In the genomic region with DNA sequence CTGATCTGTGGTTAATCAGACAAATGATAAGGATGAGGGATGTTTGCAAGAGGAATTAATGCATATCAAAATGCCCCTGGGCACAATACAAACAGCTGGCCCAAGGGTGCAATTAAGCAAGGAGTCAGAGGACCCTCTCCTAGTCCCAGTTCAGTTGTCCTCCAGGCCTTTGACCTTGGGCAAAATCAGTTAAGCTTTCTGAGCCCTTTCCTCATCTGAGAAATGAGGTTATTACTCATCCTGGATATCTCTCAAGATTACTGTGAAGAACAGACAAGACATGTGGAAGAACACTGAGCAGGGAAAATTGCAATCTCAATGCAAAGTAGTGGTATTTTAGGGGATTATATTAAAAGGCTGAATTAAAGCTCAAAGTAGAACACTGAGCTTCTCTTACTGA, we compare ENCODE assay signal across 18 cellular contexts. TPM values are rescaled to one million over a fixed set of nuclear protein-coding genes. Genes with fewer than 3 reads are reported as not detected.
A peak's percentile ranks its signal among the peaks of the same experiment; 100 is the strongest.
DNase-seq lines count a peak whose midpoint lies in the region; ATAC-seq and TF ChIP-seq lines count a peak whose summit lies in the region.
"Had no signal": no experiment of that assay in that cellular context is flagged by ENCODE, and none has a peak within 500 bp of the region (broad histone marks: within the 10 kb centered on the region; RNA-seq: fewer than 3 reads in every experiment).

No MANE protein-coding gene starts in this region.

- H3F3A ChIP-seq in SU-DHL-6 (ENCODE audit: insufficient read depth): no peaks in the 10 kb centered on the region

- H3K4me3 ChIP-seq in SU-DHL-6 (ENCODE audit: insufficient read depth, low read length, poor library complexity, severe bottlenecking): no peak overlapping the region
- no peak overlapping the region for H3K4me3 ChIP-seq in ovary
- H3K4me3 ChIP-seq: spleen had no signal

- H2AFZ ChIP-seq in SU-DHL-6 (ENCODE audit: low read depth, low read length, severe bottlenecking): no peak overlapping the region

- H3K9me3 Mint-ChIP-seq in activated naive CD4-positive, alpha-beta T cell treated with anti-CD3 and anti-CD28 coated beads, Interleukin-2, amount 10 ng/mL, durations not matched to agents 7 days and 5 days: no peaks in the 10 kb centered on the region
- no peaks in the 10 kb centered on the region for H3K9me3 Mint-ChIP-seq in stimulated activated naive B cell treated with anti-CD40 and anti-IgM and Interleukin-4, amounts not matched to agents 10 μg/mL and 1 μg/mL and 100 μg/mL, for 72 hours
- H3K9me3 Mint-ChIP-seq: naive thymus-derived CD4-positive, alpha-beta T cell; stimulated activated naive CD8-positive, alpha-beta T cell treated with anti-CD3 and anti-CD28 coated beads, Interleukin-15, amount 100 ng/mL, for 72 hours had no signal

- peaks cover 5% of the 10 kb centered on the region for H3K36me3 ChIP-seq in SU-DHL-6 (ENCODE audit: low read length)
- H3K36me3 ChIP-seq in ovary: no peaks in the 10 kb centered on the region

- H3K4me3 Mint-ChIP-seq in activated naive CD4-positive, alpha-beta T cell treated with anti-CD3 and anti-CD28 coated beads, Interleukin-2, amount 10 ng/mL, durations not matched to agents 7 days and 5 days: no peak overlapping the region
- no peak overlapping the region for H3K4me3 Mint-ChIP-seq in stimulated activated naive B cell treated with anti-CD40 and anti-IgM and Interleukin-4, amounts not matched to agents 10 μg/mL and 1 μg/mL and 100 μg/mL, for 72 hours
- H3K4me3 Mint-ChIP-seq: naive thymus-derived CD4-positive, alpha-beta T cell; stimulated activated naive CD8-positive, alpha-beta T cell treated with anti-CD3 and anti-CD28 coated beads, Interleukin-15, amount 100 ng/mL, for 72 hours had no signal

- no peaks in the 10 kb centered on the region for H3K27me3 Mint-ChIP-seq in activated naive CD4-positive, alpha-beta T cell treated with anti-CD3 and anti-CD28 coated beads, Interleukin-2, amount 10 ng/mL, durations not matched to agents 7 days and 5 days
- no peaks in the 10 kb centered on the region for H3K27me3 Mint-ChIP-seq in stimulated activated naive B cell treated with anti-CD40 and anti-IgM and Interleukin-4, amounts not matched to agents 10 μg/mL and 1 μg/mL and 100 μg/mL, for 72 hours
- H3K27me3 Mint-ChIP-seq: naive thymus-derived CD4-positive, alpha-beta T cell; stimulated activated naive CD8-positive, alpha-beta T cell treated with anti-CD3 and anti-CD28 coated beads, Interleukin-15, amount 100 ng/mL, for 72 hours had no signal

- H3K4me1 Mint-ChIP-seq in activated naive CD4-positive, alpha-beta T cell treated with anti-CD3 and anti-CD28 coated beads, Interleukin-2, amount 10 ng/mL, durations not matched to agents 7 days and 5 days: peaks cover 54% of the 10 kb centered on the region
- peaks cover 49 to 92% of the 10 kb centered on the region in 2 donors for H3K4me1 Mint-ChIP-seq in stimulated activated naive B cell treated with anti-CD40 and anti-IgM and Interleukin-4, amounts not matched to agents 10 μg/mL and 1 μg/mL and 100 μg/mL, for 72 hours

- H4K20me1 ChIP-seq in SU-DHL-6 (ENCODE audit: low read depth, low read length): no peaks in the 10 kb centered on the region

- intact Hi-C loops in ovary (cut with DNase I): no loop called here

- CTCF ChIA-PET in activated naive CD4-positive, alpha-beta T cell treated with anti-CD3 and anti-CD28 coated beads, Interleukin-2, amount 10 ng/mL, durations not matched to agents 7 days and 5 days (lab: Charles Lee): interaction anchor here (0.9 to 1.9 kb wide), 7 partner anchors 8 to 145 kb away, joined by 3 to 10 read pairs (median 5); no protein-coding TSS in a partner anchor

- H3K9me2 ChIP-seq in SU-DHL-6 (replicated peaks; ENCODE audit: insufficient read depth, low read length): no peaks in the 10 kb centered on the region

- H3K27ac ChIP-seq in SU-DHL-6 (ENCODE audit: low read depth, low read length) (peak overlapping the region; percentile 13; the same call in 1 of the 2 replicates), ovary (no peak overlapping the region)

- H3K9me3 ChIP-seq in SU-DHL-6 (ENCODE audit: insufficient read depth, low read length) (no peaks in the 10 kb centered on the region), ovary (no peaks in the 10 kb centered on the region)
- H3K9me3 ChIP-seq: spleen had no signal

- no peak for TF ChIP-seq EP300 in ovary (IDR thresholded peaks at IDR 0.05)

- H3K4me1 ChIP-seq in ovary (ENCODE audit: insufficient read depth): peaks cover 3% of the 10 kb centered on the region

- no peak for DNase-seq in activated naive CD4-positive, alpha-beta T cell treated with anti-CD3 and anti-CD28 coated beads, Interleukin-2, amount 10 ng/mL, durations not matched to agents 7 days and 5 days
- DNase-seq in activated naive CD4-positive, alpha-beta T cell treated with Interleukin-2 at 50 U/mL for 16 hours: no peak
- no peak for DNase-seq in stimulated activated naive B cell treated with anti-CD40 and anti-IgM and Interleukin-4, amounts not matched to agents 10 μg/mL and 1 μg/mL and 100 μg/mL, for 72 hours
- DNase-seq in left lobe of liver (ENCODE audit: low spot score): no peak
- DNase-seq in ovary: no peak
- DNase-seq in activated T-cell treated with anti-CD3 and anti-CD28 coated beads for 4 hours: no peak
- DNase-seq: activated CD4-positive, alpha-beta T cell treated with anti-CD3 and anti-CD28 coated beads, Interleukin-2, amount 50 U/mL, for 1 hour; aorta; COR-L47; foreskin melanocyte; IMR-90; naive thymus-derived CD4-positive, alpha-beta T cell; NCI-H1105; spleen; stimulated activated naive CD8-positive, alpha-beta T cell treated with anti-CD3 and anti-CD28 coated beads, Interleukin-15, amount 100 ng/mL, for 72 hours; T-helper 9 cell had no signal

- H3K27me3 ChIP-seq in SU-DHL-6 (ENCODE audit: low read length): no peaks in the 10 kb centered on the region
- H3K27me3 ChIP-seq in ovary: no peaks in the 10 kb centered on the region
- H3K27me3 ChIP-seq: spleen had no signal

- no peaks in the 10 kb centered on the region; the same call in 1 of the 2 replicates for H3K79me2 ChIP-seq in SU-DHL-6 (ENCODE audit: insufficient read depth, low read length)

- TF ChIP-seq CTCF in SU-DHL-6 (IDR thresholded peaks at IDR 0.05; ENCODE audit: insufficient read depth, low read length, poor library complexity, severe bottlenecking) (no peak), ovary (IDR thresholded peaks at IDR 0.05) (no peak)

- peaks cover 78% of the 10 kb centered on the region for H3K36me3 Mint-ChIP-seq in activated naive CD4-positive, alpha-beta T cell treated with anti-CD3 and anti-CD28 coated beads, Interleukin-2, amount 10 ng/mL, durations not matched to agents 7 days and 5 days
- peaks cover 57 to 85% of the 10 kb centered on the region in 2 donors for H3K36me3 Mint-ChIP-seq in stimulated activated naive B cell treated with anti-CD40 and anti-IgM and Interleukin-4, amounts not matched to agents 10 μg/mL and 1 μg/mL and 100 μg/mL, for 72 hours

- no peak overlapping the region for H3K9ac ChIP-seq in SU-DHL-6 (ENCODE audit: low read length)

- no peak for TF ChIP-seq POLR2A in ovary (IDR thresholded peaks at IDR 0.05)

- ATAC-seq in HG02870 (IDR thresholded peaks at IDR 0.05; ENCODE audit: unreplicated experiment) (peak; percentile 5), left lobe of liver (no peak)
- no peak for ATAC-seq in stimulated activated naive B cell treated with anti-CD40 and anti-IgM and Interleukin-4, amounts not matched to agents 10 μg/mL and 1 μg/mL and 100 μg/mL, for 72 hours (replicated peaks)
- ATAC-seq: naive thymus-derived CD4-positive, alpha-beta T cell; stimulated activated naive CD8-positive, alpha-beta T cell treated with anti-CD3 and anti-CD28 coated beads, Interleukin-15, amount 100 ng/mL, for 72 hours had no signal

- H3K27ac Mint-ChIP-seq in activated naive CD4-positive, alpha-beta T cell treated with anti-CD3 and anti-CD28 coated beads, Interleukin-2, amount 10 ng/mL, durations not matched to agents 7 days and 5 days: peak overlapping the region; percentile 50
- H3K27ac Mint-ChIP-seq in stimulated activated naive B cell treated with anti-CD40 and anti-IgM and Interleukin-4, amounts not matched to agents 10 μg/mL and 1 μg/mL and 100 μg/mL, for 72 hours: peak overlapping the region; percentile 71

- H3K4me2 ChIP-seq in SU-DHL-6 (ENCODE audit: low read depth, low read length, poor library complexity, severe bottlenecking): peak overlapping the region; percentile 30

RNA-seq across cellular contexts. Expression of gene KIAA0040, which starts 18.3 kb away (rescaled TPM):
- total RNA-seq in left lobe of liver (5.9 TPM), ovary (10 to 100 TPM in 3 of 7 donors, 1 to 10 TPM in 4; 5.2 to 18.5 (median 9.9) TPM)
- polyA plus RNA-seq in ovary: 10 to 100 TPM in 1 of 2 donors, 1 to 10 TPM in 1; 7.3 to 24.7 TPM
